ENCODE assay signal across 8 cellular contexts in genomic region chr6:156779206-156780116, GRCh38. TPM values are rescaled to one million over a fixed set of nuclear protein-coding genes. Genes with fewer than 3 reads are reported as not detected.
DNase-seq lines count a peak whose midpoint lies in the region; ATAC-seq and TF ChIP-seq lines count a peak whose summit lies in the region.

No MANE protein-coding gene starts in this region.

- peak overlapping the region; percentile 86 to 89 for H3K4me3 Mint-ChIP-seq in activated T-cell treated with anti-CD3 and anti-CD28 coated beads, Interleukin-2, amount 50 U/mL, for 72 hours
- H3K4me3 Mint-ChIP-seq in neural crest cell: peak overlapping the region; percentile 91

- H3K9me3 Mint-ChIP-seq in activated T-cell treated with anti-CD3 and anti-CD28 coated beads, Interleukin-2, amount 50 U/mL, for 72 hours: no peaks in the 10 kb centered on the region
- no peaks in the 10 kb centered on the region for H3K9me3 Mint-ChIP-seq in neural crest cell

- peak; percentile 53 for TF ChIP-seq POLR2A in GM19193 (IDR thresholded peaks at IDR 0.05; ENCODE audit: extremely low read depth, insufficient read depth, insufficient read length)

- TF ChIP-seq CTCF in fibroblast of mammary gland (conservative IDR thresholded peaks at IDR 0.05; ENCODE audit: control insufficient read depth, insufficient read depth, low read depth, low read length) (no peak), neural crest cell (conservative IDR thresholded peaks at IDR 0.05) (peak; percentile 39)

- H3K4me3 ChIP-seq in fibroblast of mammary gland (ENCODE audit: control insufficient read depth, low read depth, low read length): peak overlapping the region; percentile 75

- ATAC-seq in activated T-cell treated with anti-CD3 and anti-CD28 coated beads, Interleukin-2, amount 50 U/mL, for 72 hours (replicated peaks in 1 of 2): peak; percentile 29 to 31

- H3K27ac ChIP-seq in substantia nigra (ENCODE audit: low read depth, low read length, poor library complexity, severe bottlenecking): peak overlapping the region; percentile 96

- H3K4me1 Mint-ChIP-seq in activated T-cell treated with anti-CD3 and anti-CD28 coated beads, Interleukin-2, amount 50 U/mL, for 72 hours (ENCODE audit: low read depth): peaks cover 60% of the 10 kb centered on the region
- peaks cover 62% of the 10 kb centered on the region for H3K4me1 Mint-ChIP-seq in neural crest cell

- in situ Hi-C loops in ACHN (cut with HindIII; ENCODE audit: low pct_ligation_motif_present, low pct_unique_long_range_greater_than_20kb, low sequenced_read_pairs): no loop called here

- no peaks in the 10 kb centered on the region for H3K27me3 Mint-ChIP-seq in activated T-cell treated with anti-CD3 and anti-CD28 coated beads, Interleukin-2, amount 50 U/mL, for 72 hours (ENCODE audit: low read depth)
- peaks cover 14% of the 10 kb centered on the region for H3K27me3 Mint-ChIP-seq in neural crest cell (ENCODE audit: low read depth)

- peak; percentile 33 for DNase-seq in ACHN
- DNase-seq in NCI-H774 (lab: John Stamatoyannopoulos, UW): peak; percentile 38
- DNase-seq in activated T-cell treated with anti-CD3 and anti-CD28 coated beads, Interleukin-2, amount 50 U/mL, for 72 hours: peak; percentile 66 to 76
- DNase-seq in fibroblast of mammary gland (ENCODE audit: low read depth): no peak
- peak; percentile 20 for DNase-seq in neural crest cell (ENCODE audit: low read depth, low spot score)
- peak in 40 of 49 donors; percentile 7 to 77 (median 44) for DNase-seq in substantia nigra (lab: John Stamatoyannopoulos, UW)
- DNase-seq in NCI-H2107 treated with DMSO at 0.1 percent for 48 hours (lab: John Stamatoyannopoulos, UW; ENCODE audit: unreplicated experiment): no peak

- peak overlapping the region; percentile 97 for H3K27ac Mint-ChIP-seq in activated T-cell treated with anti-CD3 and anti-CD28 coated beads, Interleukin-2, amount 50 U/mL, for 72 hours
- peak overlapping the region; percentile 0 for H3K27ac Mint-ChIP-seq in neural crest cell (ENCODE audit: unreplicated experiment)

- H3K36me3 Mint-ChIP-seq in activated T-cell treated with anti-CD3 and anti-CD28 coated beads, Interleukin-2, amount 50 U/mL, for 72 hours (ENCODE audit: insufficient read depth in 2 of 2): peaks cover 5 to 6% of the 10 kb centered on the region in 2 donors
- H3K36me3 Mint-ChIP-seq in neural crest cell (ENCODE audit: low read depth): peaks cover 5% of the 10 kb centered on the region

RNA-seq across cellular contexts. Expression of gene ARID1B, which starts 2.3 kb away (rescaled TPM):
- 10 to 100 TPM; 62.9 to 71.6 TPM for total RNA-seq in activated T-cell treated with anti-CD3 and anti-CD28 coated beads, Interleukin-2, amount 50 U/mL, for 72 hours
- 101 and 102 TPM in 2 replicates for total RNA-seq in neural crest cell

Comparison
In these comparisons a context has a peak if more than half of its experiments do, and no peak if none do; other contexts are left out.
1. DNase-seq: peak in ACHN (single experiment), NCI-H774 (single experiment), activated T-cell treated with anti-CD3 and anti-CD28 coated beads, Interleukin-2, amount 50 U/mL, for 72 hours (2 of 2), neural crest cell (single experiment) and substantia nigra (40 of 49); none in fibroblast of mammary gland (single experiment) and NCI-H2107 treated with DMSO at 0.1 percent for 48 hours (single experiment).